22 cellular contexts compared by ENCODE assay signal in the genomic region with DNA sequence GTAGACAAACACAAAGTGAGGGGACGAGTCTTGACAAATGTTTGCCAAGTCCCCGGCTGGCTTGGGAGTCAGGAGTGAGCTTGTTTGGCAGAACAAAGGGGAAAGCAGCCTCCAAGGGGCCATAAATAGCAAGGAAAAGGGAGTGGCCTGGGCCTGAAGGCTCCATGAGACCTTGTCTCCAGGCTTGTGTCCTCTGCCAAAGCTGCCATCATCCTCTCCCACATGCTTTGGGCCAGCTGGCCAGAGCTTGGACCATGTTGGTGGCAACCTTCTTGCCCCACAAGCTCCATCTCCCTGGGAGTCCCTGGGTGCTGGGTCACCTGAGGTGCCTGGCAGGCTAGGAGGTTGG. TPM values are rescaled to one million over a fixed set of nuclear protein-coding genes. Genes with fewer than 3 reads are reported as not detected.
A peak's percentile ranks its signal among the peaks of the same experiment; 100 is the strongest.
DNase-seq lines count a peak whose midpoint lies in the region; ATAC-seq, FAIRE-seq and TF ChIP-seq lines count a peak whose summit lies in the region.
"Had no signal": no experiment of that assay in that cellular context is flagged by ENCODE, and none has a peak within 500 bp of the region (broad histone marks: within the 10 kb centered on the region; RNA-seq: fewer than 3 reads in every experiment).

No MANE protein-coding gene starts in this region.

- H3K27ac ChIP-seq in H1 (ENCODE audit: low read depth, low read length) (no peak overlapping the region), prostate gland (no peak overlapping the region), upper lobe of right lung (no peak overlapping the region)
- H3K27ac ChIP-seq: KMS-11 had no signal

- no peak overlapping the region for H3K14ac ChIP-seq in H1 (ENCODE audit: insufficient read length)

- H3K27me3 ChIP-seq in H1 (replicated peaks in 1 of 4; ENCODE audit: control insufficient read depth in 3 of 4, extremely low read depth in 1 of 4, insufficient read depth in 3 of 4, low read length in 3 of 4), result peaks cover 57 to 99% (median 90%) of the 10 kb centered on the region in 4 experiments
- peaks cover 16% of the 10 kb centered on the region for H3K27me3 ChIP-seq in prostate gland (replicated peaks; ENCODE audit: insufficient read depth)
- peaks cover 77% of the 10 kb centered on the region for H3K27me3 ChIP-seq in upper lobe of right lung

- no peak overlapping the region for H2BK120ac ChIP-seq in H1 (replicated peaks; ENCODE audit: low read depth, low read length)

- H4K5ac ChIP-seq in H1 (ENCODE audit: insufficient read length, low read depth, low read length), result no peak overlapping the region

- TF ChIP-seq POLR2A in H1 (IDR thresholded peaks at IDR 0.05; ENCODE audit: control extremely low read depth in 1 of 2, low read depth in 2 of 2, low read length in 2 of 2) (no peak), prostate gland (IDR thresholded peaks at IDR 0.05) (no peak)

- no peaks in the 10 kb centered on the region for H3K79me1 ChIP-seq in H1 (ENCODE audit: low read depth, low read length)

- H3K9me3 ChIP-seq in H1 (ENCODE audit: insufficient read depth in 2 of 2, low read depth in 1 of 2, low read length in 1 of 2) (no peaks in the 10 kb centered on the region), prostate gland (no peaks in the 10 kb centered on the region), upper lobe of right lung (no peaks in the 10 kb centered on the region)

- no peak overlapping the region for H3K56ac ChIP-seq in H1 (replicated peaks; ENCODE audit: insufficient read length, low read depth, low read length)

- FAIRE-seq in H1 (lab: Jason Lieb, UNC), result no peak
- FAIRE-seq: A204.1, D721Med had no signal

- DNase-seq in ELF-1 (ENCODE audit: low read depth, low spot score), result peak; percentile 78
- DNase-seq in H1 (ENCODE audit: low read depth in 1 of 2, low spot score in 2 of 2), result no peak
- no peak for DNase-seq in left colon
- DNase-seq in prostate gland (ENCODE audit: low spot score), result peak; percentile 27
- no peak for DNase-seq in stimulated activated CD4-positive, alpha-beta T cell treated with anti-CD3 and anti-CD28 coated beads, Interleukin-4, amount 100 ng/mL, for 1 hour
- no peak for DNase-seq in upper lobe of right lung
- DNase-seq in DMS53 (lab: John Stamatoyannopoulos, UW), result no peak
- DNase-seq: EL; H9; IMR-90; NCI-H1694; NCI-H2081; NCI-H2171; NCI-H345; NCI-H524; NCI-H774; NK-92 treated with Interleukin-12 subunit alpha and Interleukin-12 subunit beta, amount 100 ng/mL, for 24 hours; SHP77 had no signal

- peaks cover 0 to 3% (median 2%) of the 10 kb centered on the region in 4 experiments; a peak in 3 of 7 replicates for H3K4me1 ChIP-seq in H1 (replicated peaks in 1 of 4; ENCODE audit: control insufficient read depth in 3 of 4, insufficient read depth in 4 of 4, low read length in 3 of 4)
- no peaks in the 10 kb centered on the region for H3K4me1 ChIP-seq in prostate gland (replicated peaks)
- no peaks in the 10 kb centered on the region for H3K4me1 ChIP-seq in upper lobe of right lung

- POLR2A ChIA-PET in H1 (lab: Charles Lee; ENCODE audit: partially characterized antibody), result no interaction called here

- peak overlapping the region; percentile 50; the same call in 1 of the 2 replicates for H2BK12ac ChIP-seq in H1 (ENCODE audit: low read depth, low read length)

- no peak overlapping the region for H2BK20ac ChIP-seq in H1 (ENCODE audit: low read length)

- no peak overlapping the region for H4K8ac ChIP-seq in H1 (ENCODE audit: extremely low read depth, insufficient read depth, low read length)

- H3K9ac ChIP-seq in H1 (replicated peaks in 1 of 4; ENCODE audit: extremely low read depth in 1 of 4, low read depth in 3 of 4, low read length in 3 of 4), result no peak overlapping the region
- H3K9ac ChIP-seq: KMS-11 had no signal

- no peak overlapping the region for H3K23ac ChIP-seq in H1 (ENCODE audit: insufficient read length)

- H3K4me2 ChIP-seq in H1 (ENCODE audit: insufficient read depth in 1 of 2, low read depth in 2 of 2, low read length in 2 of 2), result no peak overlapping the region
- H3K4me2 ChIP-seq: KMS-11 had no signal

- no peak overlapping the region for H2BK5ac ChIP-seq in H1 (ENCODE audit: low read depth, low read length)

- H3K18ac ChIP-seq in H1 (ENCODE audit: extremely low read depth, low read length), result no peak overlapping the region

- peaks cover 7% of the 10 kb centered on the region; the same call in 1 of the 2 replicates for H3K23me2 ChIP-seq in H1 (ENCODE audit: low read depth, low read length)

- TF ChIP-seq CTCF in H1 (IDR thresholded peaks at IDR 0.05; ENCODE audit: control extremely low read depth in 1 of 3, insufficient read depth in 1 of 3, low read depth in 1 of 3, low read length in 3 of 3) (no peak), prostate gland (IDR thresholded peaks at IDR 0.05) (no peak), upper lobe of right lung (IDR thresholded peaks at IDR 0.05) (no peak)

- CTCF ChIA-PET in H1 (lab: Charles Lee; ENCODE audit: partially characterized antibody), result interaction anchor here (0.8 to 1.7 kb wide), 4 partner anchors 13 to 144 kb away, joined by 3 to 4 read pairs (median 3); no protein-coding TSS in a partner anchor

- H2BK15ac ChIP-seq in H1 (ENCODE audit: low read length), result 0 out of 2 replicates have a peak overlapping the region, but pooled peaks have one; percentile 29

- H4K91ac ChIP-seq in H1 (replicated peaks; ENCODE audit: insufficient read length, low read length), result no peak overlapping the region

- H3K4ac ChIP-seq in H1 (replicated peaks; ENCODE audit: insufficient read length, low read depth, low read length), result no peak overlapping the region

- H2AFZ ChIP-seq in H1 (ENCODE audit: low read length), result no peak overlapping the region

- peaks cover 0 to 5% of the 10 kb centered on the region in 2 experiments for H4K20me1 ChIP-seq in H1 (replicated peaks in 1 of 2; ENCODE audit: control insufficient read depth in 1 of 2, insufficient read depth in 2 of 2, low read length in 2 of 2)

- intact Hi-C loops in left colon (cut with DNase I, micrococcal nuclease) (no loop called here), prostate gland (cut with DNase I) (no loop called here), upper lobe of right lung (cut with DNase I) (no loop called here)

- TF ChIP-seq RAD21 in H1 (IDR thresholded peaks at IDR 0.05 in 1 of 2, conservative IDR thresholded peaks at IDR 0.05 in 1 of 2; ENCODE audit: low read depth in 2 of 2, low read length in 2 of 2), result no peak

- ATAC-seq in left colon, result peak; percentile 9
- no peak for ATAC-seq in upper lobe of right lung

- H3K79me2 ChIP-seq in H1 (ENCODE audit: control insufficient read depth in 1 of 2, insufficient read depth in 2 of 2, low read length in 2 of 2), result no peaks in the 10 kb centered on the region

- H3K4me3 ChIP-seq in H1 (ENCODE audit: extremely low read depth in 1 of 4, insufficient read depth in 2 of 4, low read depth in 3 of 4, low read length in 4 of 4), result no peak overlapping the region
- H3K4me3 ChIP-seq in prostate gland, result no peak overlapping the region
- H3K4me3 ChIP-seq in upper lobe of right lung, result no peak overlapping the region

- WGBS in H1 (ENCODE audit: extremely low coverage in 1 of 2, insufficient coverage in 1 of 2, insufficient read length in 1 of 2, insufficient replicate concordance in 2 of 2, low coverage in 1 of 2, low lambda C conversion rate in 2 of 2, missing lambda C conversion rate in 1 of 2), 2 experiments, result 86% methylated on average over 2 of the region's 2 CpGs; no CpG with 5 or more reads in 1 of the 2 experiments
- WGBS in prostate gland, result 17% methylated on average over 2 of the region's 2 CpGs

- TF ChIP-seq EP300 in H1 (IDR thresholded peaks at IDR 0.05; ENCODE audit: borderline replicate concordance in 1 of 2, low read depth in 2 of 2, low read length in 2 of 2), result no peak

- H2AK5ac ChIP-seq in H1 (ENCODE audit: low read depth, low read length), result no peak overlapping the region; the same call in 1 of the 2 replicates

- H3K36me3 ChIP-seq in H1 (ENCODE audit: control insufficient read depth in 2 of 4, insufficient read depth in 4 of 4, low read length in 3 of 4) (no peaks in the 10 kb centered on the region), prostate gland (no peaks in the 10 kb centered on the region), upper lobe of right lung (no peaks in the 10 kb centered on the region)

TF ChIP-seq in H1, 55 proteins besides CTCF, POLR2A, EP300 and RAD21:
- TF ChIP-seq ZNF274 (IDR thresholded peaks at IDR 0.05; ENCODE audit: borderline replicate concordance, extremely low read depth, low read length) (no peak), EZH2 (IDR thresholded peaks at IDR 0.05; ENCODE audit: low read depth, low read length, severe bottlenecking) (peak; percentile 13)

RNA-seq across cellular contexts. Expression of a gene that starts 13.3 kb away (rescaled TPM):
- not detected in 2 replicates for total RNA-seq in H1 (2021; fragmentation: NEBNext Ultra II Directional; extraction: Animal tissue kit (Norgen Biotek cat#: 25700))
- 0.03 and 0.05 TPM in 2 replicates for polyA plus RNA-seq in H1 (2011; rRNA removed)
- 0.05 TPM for polyA plus RNA-seq in H1 (2011; cell fraction: cytosol; rRNA removed)
- 0.06 TPM for polyA plus RNA-seq in H1 (2011; cell fraction: nucleus; rRNA removed)
- not detected in 4 replicates for polyA plus RNA-seq in H1 (2012, experiment 1 of 2)
- polyA plus RNA-seq in H1 (2012, experiment 2 of 2), result not detected
- 0.04 TPM for polyA plus RNA-seq in H1 (2013, experiment 1 of 2)
- polyA plus RNA-seq in H1 (2013, experiment 2 of 2), result 0.06 TPM
- not detected in 2 replicates for polyA minus RNA-seq in H1 (2011; rRNA and poly(A)+ RNA removed)
- polyA minus RNA-seq in H1 (2011; cell fraction: cytosol; rRNA and poly(A)+ RNA removed), result 0.88 TPM
- polyA minus RNA-seq in H1 (2011; cell fraction: nucleus; rRNA and poly(A)+ RNA removed), result 0.70 TPM
- total RNA-seq in left colon, result 10 to 100 TPM in 1 of 2 donors, 1 to 10 TPM in 1; 6.2 to 12.3 TPM
- 10 to 100 TPM in 1 of 2 donors, 1 to 10 TPM in 1; 6.8 to 50.6 TPM for total RNA-seq in prostate gland
- not detected for total RNA-seq in upper lobe of right lung
- total RNA-seq: H9 had no signal
- polyA plus RNA-seq: CD14-positive monocyte had no signal

Comparison
In these comparisons a context has a peak if more than half of its experiments do, and no peak if none do; other contexts are left out.
1. DNase-seq: peak in ELF-1 (single experiment) and prostate gland (single experiment); none in H1 (0 of 2), left colon (0 of 2), stimulated activated CD4-positive, alpha-beta T cell treated with anti-CD3 and anti-CD28 coated beads, Interleukin-4, amount 100 ng/mL, for 1 hour (single experiment), upper lobe of right lung (single experiment) and DMS53 (single experiment).